10 cellular contexts compared by ENCODE assay signal in the genomic region with DNA sequence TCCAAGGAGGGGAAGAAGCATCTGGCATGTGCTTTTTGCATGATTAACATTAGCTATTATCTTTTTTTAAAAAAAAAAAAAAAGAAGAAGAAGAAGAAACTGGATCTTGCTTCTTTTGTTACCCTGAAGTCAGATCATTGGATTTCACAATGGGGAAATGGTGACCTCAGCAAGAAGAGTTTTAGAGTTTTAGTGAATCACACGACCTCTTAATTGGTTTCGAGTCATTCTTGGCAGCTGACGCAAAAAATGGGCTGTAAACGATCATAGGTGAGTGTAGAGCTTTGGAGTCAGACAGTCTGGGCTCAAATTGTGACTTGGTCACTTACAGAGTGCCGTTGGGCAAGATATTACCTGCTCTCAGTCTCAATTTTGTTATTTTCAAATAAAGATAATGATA. TPM values are rescaled to one million over a fixed set of nuclear protein-coding genes. Genes with fewer than 3 reads are reported as not detected.
DNase-seq lines count a peak whose midpoint lies in the region; ATAC-seq and TF ChIP-seq lines count a peak whose summit lies in the region.
"Had no signal": no experiment of that assay in that cellular context is flagged by ENCODE, and none has a peak within 500 bp of the region (broad histone marks: within the 10 kb centered on the region; RNA-seq: fewer than 3 reads in every experiment).

No MANE protein-coding gene starts in this region.

- no peak for TF ChIP-seq POLR2A in vagina (IDR thresholded peaks at IDR 0.05)

- intact Hi-C loops in vagina (cut with DNase I), result no loop called here

- H3K36me3 ChIP-seq in vagina, result no peaks in the 10 kb centered on the region
- H3K36me3 ChIP-seq: WERI-Rb-1 had no signal

- H3K4me1 ChIP-seq in vagina, result peaks cover 14% of the 10 kb centered on the region

- H3K27me3 ChIP-seq in vagina, result no peaks in the 10 kb centered on the region

- DNase-seq in NCI-H748 (lab: John Stamatoyannopoulos, UW; ENCODE audit: unreplicated experiment), result peak; percentile 36
- no peak for DNase-seq in NCI-H748 treated with DMSO at 0.1 percent for 48 hours (lab: John Stamatoyannopoulos, UW)
- peak; percentile 57 for DNase-seq in NOMO-1 treated with dmso at 0.1 percent for 144 hours (lab: John Stamatoyannopoulos, UW; ENCODE audit: unreplicated experiment)
- DNase-seq in vagina (ENCODE audit: extremely low spot score in 2 of 2), result no peak
- DNase-seq in NK-92 (lab: John Stamatoyannopoulos, UW; ENCODE audit: unreplicated experiment), result no peak
- DNase-seq in GM19238 (ENCODE audit: insufficient read length, low spot score), result no peak
- DNase-seq: activated effector memory CD4-positive, alpha-beta T cell treated with Interleukin-2 at 50 U/mL for 16 hours; WERI-Rb-1 had no signal

- TF ChIP-seq CTCF in vagina (IDR thresholded peaks at IDR 0.05), result no peak

- H3K9me3 ChIP-seq in vagina, result no peaks in the 10 kb centered on the region

- H3K4me3 ChIP-seq in vagina, result no peak overlapping the region

- peak; percentile 88 for ATAC-seq in esophagus mucosa
- ATAC-seq in HG03175 (IDR thresholded peaks at IDR 0.05; ENCODE audit: unreplicated experiment), result no peak

- H3K27ac ChIP-seq in vagina, result peak overlapping the region; percentile 27
- H3K27ac ChIP-seq: WERI-Rb-1 had no signal

RNA-seq across cellular contexts. Expression of gene PGBD5, which starts 33.3 kb away (rescaled TPM):
- total RNA-seq in esophagus mucosa (6.4 TPM), vagina (0.98 TPM)

Comparison
In these comparisons a context has a peak if more than half of its experiments do, and no peak if none do; other contexts are left out.
1. DNase-seq: peak in NCI-H748 (single experiment) and NOMO-1 treated with dmso at 0.1 percent for 144 hours (single experiment); none in NCI-H748 treated with DMSO at 0.1 percent for 48 hours (single experiment), vagina (0 of 2), NK-92 (single experiment) and GM19238 (single experiment).